Comparison of ENCODE assay signal across 13 cellular contexts in the genomic region with DNA sequence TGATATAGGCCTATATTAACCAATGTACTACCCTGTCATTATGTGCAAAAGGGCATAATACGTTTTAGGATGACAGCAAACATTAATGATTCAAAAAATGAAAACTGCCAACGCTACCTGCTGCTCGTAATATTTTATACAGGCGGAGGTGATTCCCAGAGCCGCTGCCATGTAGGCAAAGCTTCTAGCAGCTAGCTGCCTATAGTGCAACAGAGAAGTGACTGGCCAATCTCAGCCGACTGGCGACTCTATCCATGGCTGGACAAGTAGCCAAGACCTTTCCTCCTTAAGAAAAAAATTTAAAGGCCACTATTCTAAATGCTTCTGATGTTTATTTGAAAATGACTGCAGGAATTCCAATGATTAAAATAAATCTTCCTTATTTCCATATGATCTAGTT. TPM values are rescaled to one million over a fixed set of nuclear protein-coding genes. Genes with fewer than 3 reads are reported as not detected.
DNase-seq lines count a peak whose midpoint lies in the region; ATAC-seq, FAIRE-seq and TF ChIP-seq lines count a peak whose summit lies in the region.
"Had no signal": no experiment of that assay in that cellular context is flagged by ENCODE, and none has a peak within 500 bp of the region (broad histone marks: within the 10 kb centered on the region; RNA-seq: fewer than 3 reads in every experiment).

No MANE protein-coding gene starts in this region.

- H3K9me3 ChIP-seq in astrocyte (ENCODE audit: insufficient read depth, low read depth, low read length) (no peaks in the 10 kb centered on the region), iPS-20b (ENCODE audit: insufficient read depth, low read depth, low read length) (no peaks in the 10 kb centered on the region), parathyroid adenoma (ENCODE audit: control insufficient read depth, low read length) (no peaks in the 10 kb centered on the region)
- H3K9me3 ChIP-seq: uterus had no signal

- H3K4me3 ChIP-seq in astrocyte (ENCODE audit: insufficient read depth, low read depth, low read length) (peak overlapping the region; percentile 67), iPS-20b (ENCODE audit: low read length) (peak overlapping the region; percentile 73; the same call in 1 of the 2 replicates), parathyroid adenoma (ENCODE audit: low read depth, low read length) (peak overlapping the region; percentile 95)

- no peak for FAIRE-seq in astrocyte (lab: Jason Lieb, UNC)

- H3K4me2 ChIP-seq in astrocyte (ENCODE audit: low read length) (peak overlapping the region; percentile 96), parathyroid adenoma (ENCODE audit: low read length) (peak overlapping the region; percentile 75)

- ATAC-seq in activated CD4-positive, CD25-positive, alpha-beta regulatory T cell treated with anti-CD3 and anti-CD28 coated beads, Interleukin-2, amount 50 U/mL, for 24 hours = no peak
- ATAC-seq in HG03175 (IDR thresholded peaks at IDR 0.05; ENCODE audit: unreplicated experiment) = no peak

- H3K4me1 Mint-ChIP-seq in astrocyte (ENCODE audit: low read depth, unreplicated experiment) = peaks cover 22% of the 10 kb centered on the region

- H3K9me3 Mint-ChIP-seq in astrocyte (ENCODE audit: unreplicated experiment) = no peaks in the 10 kb centered on the region

- H3K79me2 ChIP-seq in astrocyte (ENCODE audit: insufficient read depth, low read length) (no peaks in the 10 kb centered on the region), parathyroid adenoma (peaks cover 4% of the 10 kb centered on the region)

- H3K36me3 ChIP-seq in astrocyte (ENCODE audit: insufficient read depth, low read length) = no peaks in the 10 kb centered on the region
- no peaks in the 10 kb centered on the region for H3K36me3 ChIP-seq in iPS-20b (ENCODE audit: insufficient read depth, low read depth, low read length)
- H3K36me3 ChIP-seq in parathyroid adenoma (ENCODE audit: control insufficient read depth, insufficient read depth, low read length) = no peaks in the 10 kb centered on the region
- H3K36me3 ChIP-seq: uterus had no signal

- H3K36me3 Mint-ChIP-seq in astrocyte (ENCODE audit: low read depth, unreplicated experiment) = no peaks in the 10 kb centered on the region
- H3K36me3 Mint-ChIP-seq: activated naive CD8-positive, alpha-beta T cell treated with anti-CD3 and anti-CD28 coated beads, Interleukin-2, amount 10 ng/mL, durations not matched to agents 7 days and 5 days had no signal

- no peak overlapping the region for H2AFZ ChIP-seq in astrocyte (ENCODE audit: low read depth, low read length)
- H2AFZ ChIP-seq in parathyroid adenoma = no peak overlapping the region

- H3K4me1 ChIP-seq in astrocyte (ENCODE audit: insufficient read depth, low read length) (peaks cover 21% of the 10 kb centered on the region), iPS-20b (ENCODE audit: insufficient read depth, low read length) (peaks cover 55% of the 10 kb centered on the region), parathyroid adenoma (peaks cover 17% of the 10 kb centered on the region)
- H3K4me1 ChIP-seq: uterus had no signal

- TF ChIP-seq CTCF in astrocyte (IDR thresholded peaks at IDR 0.05; ENCODE audit: insufficient read depth, low read depth, low read length) = no peak
- TF ChIP-seq CTCF in parathyroid adenoma (IDR thresholded peaks at IDR 0.05) = no peak

- peak; percentile 50 for DNase-seq in ACHN
- no peak for DNase-seq in astrocyte (ENCODE audit: low read depth)
- DNase-seq in NCI-H2196 (lab: John Stamatoyannopoulos, UW; ENCODE audit: unreplicated experiment) = no peak
- no peak for DNase-seq in midbrain (lab: John Stamatoyannopoulos, UW)
- DNase-seq: activated CD4-positive, alpha-beta T cell treated with anti-CD3 and anti-CD28 coated beads, Interleukin-2, amount 50 U/mL, for 1 hour; activated naive CD8-positive, alpha-beta T cell treated with anti-CD3 and anti-CD28 coated beads, Interleukin-2, amount 10 ng/mL, durations not matched to agents 7 days and 5 days; AML-193; erythroblast; uterus had no signal

- H4K20me1 ChIP-seq in astrocyte (ENCODE audit: insufficient read depth, low read length) = no peaks in the 10 kb centered on the region

- in situ Hi-C loops in ACHN (cut with HindIII; ENCODE audit: low pct_ligation_motif_present, low pct_unique_long_range_greater_than_20kb, low sequenced_read_pairs) = no loop called here

- H3K27ac Mint-ChIP-seq in astrocyte (ENCODE audit: unreplicated experiment) = no peak overlapping the region
- H3K27ac Mint-ChIP-seq: activated naive CD8-positive, alpha-beta T cell treated with anti-CD3 and anti-CD28 coated beads, Interleukin-2, amount 10 ng/mL, durations not matched to agents 7 days and 5 days had no signal

- H3K27me3 ChIP-seq in astrocyte (ENCODE audit: insufficient read depth, low read length) (peaks cover 2% of the 10 kb centered on the region), iPS-20b (ENCODE audit: insufficient read depth, low read length) (peaks cover 33% of the 10 kb centered on the region), parathyroid adenoma (ENCODE audit: control insufficient read depth, insufficient read depth, low read length) (no peaks in the 10 kb centered on the region)
- H3K27me3 ChIP-seq: uterus had no signal

- peak overlapping the region; percentile 57 for H3K9ac ChIP-seq in astrocyte (ENCODE audit: low read length)
- no peak overlapping the region for H3K9ac ChIP-seq in iPS-20b (ENCODE audit: low read depth, low read length)
- no peak overlapping the region for H3K9ac ChIP-seq in parathyroid adenoma

- H3K27ac ChIP-seq in astrocyte (ENCODE audit: low read depth, low read length) (no peak overlapping the region), iPS-20b (ENCODE audit: low read length) (no peak overlapping the region), parathyroid adenoma (peak overlapping the region; percentile 98)

- no peak overlapping the region for H3K4me3 Mint-ChIP-seq in astrocyte (ENCODE audit: unreplicated experiment)
- H3K4me3 Mint-ChIP-seq: activated naive CD8-positive, alpha-beta T cell treated with anti-CD3 and anti-CD28 coated beads, Interleukin-2, amount 10 ng/mL, durations not matched to agents 7 days and 5 days had no signal

- no peaks in the 10 kb centered on the region for H3K27me3 Mint-ChIP-seq in astrocyte (ENCODE audit: low read depth, unreplicated experiment)

RNA-seq across cellular contexts. Expression of gene PPARGC1A, which starts 1.9 kb away (rescaled TPM):
- 0.48 and 0.53 TPM in 2 replicates for total RNA-seq in astrocyte
- total RNA-seq: activated naive CD8-positive, alpha-beta T cell treated with anti-CD3 and anti-CD28 coated beads, Interleukin-2, amount 10 ng/mL, durations not matched to agents 7 days and 5 days had no signal
